In the genomic region with DNA sequence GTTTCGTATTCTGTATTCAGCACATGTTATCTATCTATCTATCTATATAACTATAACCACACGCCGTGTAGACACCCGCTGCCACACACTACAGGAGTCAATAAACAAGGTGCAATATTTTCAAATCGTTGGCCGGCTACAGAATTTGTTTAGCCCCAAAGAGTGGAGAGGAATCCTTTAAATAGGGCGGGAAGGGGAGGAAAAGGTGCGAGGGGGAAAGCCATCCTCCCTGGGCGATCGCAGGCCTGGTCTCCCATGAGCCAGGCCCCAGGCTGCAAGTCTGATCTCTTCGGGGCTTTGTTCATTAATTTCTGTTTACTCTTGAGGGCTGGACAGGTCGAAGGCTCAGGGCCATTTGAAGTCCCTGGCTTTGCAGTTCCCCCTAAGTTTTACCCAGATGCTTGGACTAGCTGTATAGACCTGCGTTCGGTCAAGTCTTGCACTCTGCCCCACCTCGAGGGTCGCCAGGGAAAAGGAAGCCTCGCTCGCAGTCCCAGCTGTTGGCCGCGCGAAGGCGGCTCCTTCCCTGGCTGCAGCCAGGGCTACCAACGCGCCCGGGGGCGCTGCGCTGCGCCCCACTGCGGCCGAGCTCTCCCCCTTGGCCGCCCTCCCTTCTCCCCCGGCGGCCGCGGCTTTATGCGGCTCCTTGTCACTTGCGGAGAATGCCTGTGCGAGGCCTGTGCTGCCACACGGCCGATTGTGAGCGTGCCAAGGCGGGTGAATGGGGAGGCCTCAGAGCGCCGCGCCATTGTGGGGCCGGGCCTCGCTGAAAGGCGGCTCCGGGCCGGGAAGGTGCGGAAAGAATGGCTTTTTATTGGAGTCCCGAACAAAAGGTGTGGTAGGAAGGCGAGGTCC, we compare ENCODE assay signal across 10 cellular contexts. TPM values are rescaled to one million over a fixed set of nuclear protein-coding genes. Genes with fewer than 3 reads are reported as not detected.
A peak's percentile ranks its signal among the peaks of the same experiment; 100 is the strongest.
DNase-seq lines count a peak whose midpoint lies in the region; ATAC-seq, FAIRE-seq and TF ChIP-seq lines count a peak whose summit lies in the region.
"Had no signal": no experiment of that assay in that cellular context is flagged by ENCODE, and none has a peak within 500 bp of the region (broad histone marks: within the 10 kb centered on the region; RNA-seq: fewer than 3 reads in every experiment).

No MANE protein-coding gene starts in this region.

- H3K27me3 ChIP-seq in heart right ventricle (peaks cover 53 to 100% (median 99%) of the 10 kb centered on the region in 7 donors), GM12878 (replicated peaks in 1 of 2; ENCODE audit: control insufficient read depth in 2 of 2, insufficient read depth in 2 of 2, low read length in 1 of 2) (peaks cover 34 to 39% of the 10 kb centered on the region in 2 experiments), mucosa of rectum (ENCODE audit: control insufficient read depth in 2 of 2, insufficient read depth in 2 of 2, low read length in 2 of 2) (peaks cover 75 to 80% of the 10 kb centered on the region in 2 donors), upper lobe of right lung (peaks cover 99% of the 10 kb centered on the region)
- H3K27me3 ChIP-seq: SJCRH30 had no signal

- TF ChIP-seq POLR2A in GM12878 (IDR thresholded peaks at IDR 0.05; ENCODE audit: low read depth, low read length) = no peak

- no peak overlapping the region for H3K9ac ChIP-seq in GM12878 (ENCODE audit: control insufficient read depth, insufficient read depth, low read length)
- peak overlapping the region in 1 of 2 donors; percentile 61 for H3K9ac ChIP-seq in mucosa of rectum (ENCODE audit: low read depth in 1 of 2, low read length in 2 of 2)

- no peaks in the 10 kb centered on the region for H4K20me1 ChIP-seq in GM12878 (ENCODE audit: control insufficient read depth, insufficient read depth)

- TF ChIP-seq RAD21 in GM12878 (IDR thresholded peaks at IDR 0.05; ENCODE audit: insufficient read depth, low read depth, low read length) = no peak

- no peak for FAIRE-seq in GM12878 (lab: Jason Lieb, UNC)

- in situ Hi-C loops in GM12878 (cut with MboI) = no loop called here

- no peaks in the 10 kb centered on the region for H3K79me2 ChIP-seq in GM12878 (ENCODE audit: control insufficient read depth, insufficient read depth, low read length)

- intact Hi-C loops in heart right ventricle (cut with DNase I) (no loop called here), Right ventricle myocardium inferior (cut with DNase I) (no loop called here), GM12878 (cut with micrococcal nuclease; ENCODE audit: unreplicated experiment) (no loop called here), upper lobe of right lung (cut with DNase I) (no loop called here)

- TF ChIP-seq EP300 in GM12878 (IDR thresholded peaks at IDR 0.05; ENCODE audit: borderline replicate concordance in 1 of 2, control insufficient read depth in 1 of 2, low read depth in 2 of 2, low read length in 2 of 2) = no peak

- WGBS in heart right ventricle, 2 donors = 8% methylated on average over 53 of the region's 53 CpGs
- 32% methylated on average over 53 of the region's 53 CpGs for WGBS in GM12878 (ENCODE audit: insufficient coverage, insufficient replicate concordance, low lambda C conversion rate, missing lambda C conversion rate)

- H3K36me3 ChIP-seq in heart right ventricle (no peaks in the 10 kb centered on the region), GM12878 (ENCODE audit: control insufficient read depth in 2 of 2, insufficient read depth in 2 of 2, low read length in 1 of 2) (no peaks in the 10 kb centered on the region), mucosa of rectum (ENCODE audit: control insufficient read depth in 2 of 2, insufficient read depth in 2 of 2, low read length in 2 of 2) (no peaks in the 10 kb centered on the region), upper lobe of right lung (no peaks in the 10 kb centered on the region)
- H3K36me3 ChIP-seq: SJCRH30 had no signal

- no peak overlapping the region for H3K27ac ChIP-seq in heart right ventricle
- H3K27ac ChIP-seq in GM12878 (ENCODE audit: control insufficient read depth, insufficient read depth) = no peak overlapping the region
- H3K27ac ChIP-seq in mucosa of rectum (ENCODE audit: low read depth in 2 of 2, low read length in 2 of 2) = peak overlapping the region; percentile 57 to 85
- H3K27ac ChIP-seq in upper lobe of right lung = no peak overlapping the region
- H3K27ac ChIP-seq: SJCRH30 had no signal

- RAD21 ChIA-PET in GM12878 (lab: Charles Lee; ENCODE audit: unreplicated experiment) = no interaction called here

- POLR2A ChIA-PET in GM12878 (lab: Charles Lee) = no interaction called here

- DNase-seq in heart right ventricle (no peak), Right ventricle myocardium inferior (ENCODE audit: missing footprints) (no peak), GM12878 (ENCODE audit: low read depth, low spot score) (no peak), upper lobe of right lung (no peak), pons (ENCODE audit: low spot score) (no peak)
- DNase-seq: hypothalamus, SJCRH30 had no signal

- BruUV-seq in GM12878 (replicated peaks; lab: Mats Ljungman, UMichigan) = no TSS peak

- H3K4me1 ChIP-seq in heart right ventricle = peaks cover 7 to 59% (median 45%) of the 10 kb centered on the region in 9 donors
- no peaks in the 10 kb centered on the region; the same call in 1 of the 2 replicates for H3K4me1 ChIP-seq in GM12878 (ENCODE audit: control insufficient read depth, insufficient read depth, low read length)
- peaks cover 30 to 38% of the 10 kb centered on the region in 2 donors for H3K4me1 ChIP-seq in mucosa of rectum (ENCODE audit: control insufficient read depth in 2 of 2, insufficient read depth in 2 of 2, low read length in 2 of 2)
- H3K4me1 ChIP-seq in upper lobe of right lung = peaks cover 31% of the 10 kb centered on the region
- H3K4me1 ChIP-seq: SJCRH30 had no signal

- TF ChIP-seq CTCF in heart right ventricle (IDR thresholded peaks at IDR 0.05) (no peak), GM12878 (IDR thresholded peaks at IDR 0.05 in 2 of 3, conservative IDR thresholded peaks at IDR 0.05 in 1 of 3; ENCODE audit: control insufficient read depth in 2 of 3, extremely low read depth in 1 of 3, insufficient read depth in 1 of 3, low read depth in 3 of 3, low read length in 3 of 3) (no peak), upper lobe of right lung (IDR thresholded peaks at IDR 0.05) (no peak)

- peak in 1 of 8 donors; percentile 28 for ATAC-seq in heart right ventricle
- no peak for ATAC-seq in Right ventricle myocardium inferior
- no peak for ATAC-seq in GM12878
- no peak for ATAC-seq in upper lobe of right lung
- ATAC-seq in activated CD4-positive, CD25-positive, alpha-beta regulatory T cell treated with anti-CD3 and anti-CD28 coated beads, Interleukin-2, amount 50 U/mL, for 24 hours = no peak
- no peak for ATAC-seq in HG03139 (IDR thresholded peaks at IDR 0.05; ENCODE audit: unreplicated experiment)

- H3K4me3 ChIP-seq in heart right ventricle = peak overlapping the region in 8 of 10 donors; percentile 15 to 39 (median 24)
- H3K4me3 ChIP-seq in GM12878 = no peak overlapping the region
- peak overlapping the region; percentile 53 to 66 for H3K4me3 ChIP-seq in mucosa of rectum (ENCODE audit: low read length in 2 of 2)
- peak overlapping the region; percentile 29 for H3K4me3 ChIP-seq in upper lobe of right lung
- H3K4me3 ChIP-seq: SJCRH30 had no signal

- CTCF ChIA-PET in GM12878 (lab: Yijun Ruan, JAX) = no interaction called here

- SMC1A ChIA-PET in GM12878 (lab: Charles Lee; ENCODE audit: uncharacterized antibody, unreplicated experiment) = no interaction called here

- no peak overlapping the region for H3K4me2 ChIP-seq in GM12878 (ENCODE audit: control insufficient read depth, insufficient read depth)

- H3K9me3 ChIP-seq in heart right ventricle (no peaks in the 10 kb centered on the region), GM12878 (replicated peaks; ENCODE audit: control insufficient read depth, insufficient read depth, low read length) (peaks cover 3% of the 10 kb centered on the region; the same call in 2 of the 3 replicates), mucosa of rectum (ENCODE audit: control insufficient read depth in 2 of 2, low read length in 2 of 2) (no peaks in the 10 kb centered on the region), upper lobe of right lung (no peaks in the 10 kb centered on the region)
- H3K9me3 ChIP-seq: SJCRH30 had no signal

- H2AFZ ChIP-seq in GM12878 (ENCODE audit: control insufficient read depth, low read depth, low read length) = no peak overlapping the region

TF ChIP-seq in GM12878, 131 proteins besides CTCF, POLR2A, EP300 and RAD21 (continues in another document):
- TF ChIP-seq, protein P1, sequence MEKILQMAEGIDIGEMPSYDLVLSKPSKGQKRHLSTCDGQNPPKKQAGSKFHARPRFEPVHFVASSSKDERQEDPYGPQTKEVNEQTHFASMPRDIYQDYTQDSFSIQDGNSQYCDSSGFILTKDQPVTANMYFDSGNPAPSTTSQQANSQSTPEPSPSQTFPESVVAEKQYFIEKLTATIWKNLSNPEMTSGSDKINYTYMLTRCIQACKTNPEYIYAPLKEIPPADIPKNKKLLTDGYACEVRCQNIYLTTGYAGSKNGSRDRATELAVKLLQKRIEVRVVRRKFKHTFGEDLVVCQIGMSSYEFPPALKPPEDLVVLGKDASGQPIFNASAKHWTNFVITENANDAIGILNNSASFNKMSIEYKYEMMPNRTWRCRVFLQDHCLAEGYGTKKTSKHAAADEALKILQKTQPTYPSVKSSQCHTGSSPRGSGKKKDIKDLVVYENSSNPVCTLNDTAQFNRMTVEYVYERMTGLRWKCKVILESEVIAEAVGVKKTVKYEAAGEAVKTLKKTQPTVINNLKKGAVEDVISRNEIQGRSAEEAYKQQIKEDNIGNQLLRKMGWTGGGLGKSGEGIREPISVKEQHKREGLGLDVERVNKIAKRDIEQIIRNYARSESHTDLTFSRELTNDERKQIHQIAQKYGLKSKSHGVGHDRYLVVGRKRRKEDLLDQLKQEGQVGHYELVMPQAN (conservative IDR thresholded peaks at IDR 0.05) = no peak

RNA-seq across cellular contexts. Expression of gene NKX2-3, which starts 3.9 kb away (rescaled TPM):
- not detected for total RNA-seq in heart right ventricle
- not detected for polyA plus RNA-seq in heart right ventricle
- not detected for total RNA-seq in Right ventricle myocardium inferior
- total RNA-seq in GM12878 (2013; cell fraction: nucleolus; rRNA removed) = not detected in 2 replicates
- total RNA-seq in GM12878 (2014; rRNA removed) = not detected in 2 replicates
- not detected in 2 replicates for total RNA-seq in GM12878 (2014; rRNA removed; fragmentation: Illumina TruSeq; extraction: Trizol)
- not detected in 2 replicates for total RNA-seq in GM12878 (2021)
- polyA plus RNA-seq in GM12878 (2011; ENCODE audit: low read depth) = not detected
- polyA plus RNA-seq in GM12878 (2011; rRNA removed) = not detected in 2 replicates
- polyA plus RNA-seq in GM12878 (2011; cell fraction: cytosol; rRNA removed) = not detected in 2 replicates
- polyA plus RNA-seq in GM12878 (2011; cell fraction: nucleus; rRNA removed) = not detected in 2 replicates
- polyA plus RNA-seq in GM12878 (2012) = not detected in 2 replicates
- not detected in 2 replicates for polyA plus RNA-seq in GM12878 (2014; fragmentation: Illumina TruSeq; extraction: Trizol)
- not detected for polyA plus RNA-seq in GM12878 (2014; fragmentation: Nextera tagmentation; extraction: Ambion mirVana)
- not detected in 2 replicates for polyA plus RNA-seq in GM12878 (2014; rRNA removed)
- not detected for polyA plus RNA-seq in GM12878 (2016; fragmentation: Nextera tagmentation; extraction: Ambion mirVana)
- polyA minus RNA-seq in GM12878 (2011; rRNA and poly(A)+ RNA removed) = not detected in 2 replicates
- polyA minus RNA-seq in GM12878 (2011; cell fraction: cytosol; rRNA and poly(A)+ RNA removed) = not detected in 2 replicates
- polyA minus RNA-seq in GM12878 (2011; cell fraction: nucleus; rRNA and poly(A)+ RNA removed) = not detected in 2 replicates
- 0.26 TPM for total RNA-seq in upper lobe of right lung
- total RNA-seq: SJCRH30 had no signal

Comparison
In these comparisons a context has a peak if more than half of its experiments do, and no peak if none do; other contexts are left out.
1. H3K27ac ChIP-seq: peak in mucosa of rectum (2 of 2); none in heart right ventricle (0 of 10), GM12878 (single experiment) and upper lobe of right lung (single experiment).